8 cellular contexts compared by ENCODE assay signal in the genomic region with DNA sequence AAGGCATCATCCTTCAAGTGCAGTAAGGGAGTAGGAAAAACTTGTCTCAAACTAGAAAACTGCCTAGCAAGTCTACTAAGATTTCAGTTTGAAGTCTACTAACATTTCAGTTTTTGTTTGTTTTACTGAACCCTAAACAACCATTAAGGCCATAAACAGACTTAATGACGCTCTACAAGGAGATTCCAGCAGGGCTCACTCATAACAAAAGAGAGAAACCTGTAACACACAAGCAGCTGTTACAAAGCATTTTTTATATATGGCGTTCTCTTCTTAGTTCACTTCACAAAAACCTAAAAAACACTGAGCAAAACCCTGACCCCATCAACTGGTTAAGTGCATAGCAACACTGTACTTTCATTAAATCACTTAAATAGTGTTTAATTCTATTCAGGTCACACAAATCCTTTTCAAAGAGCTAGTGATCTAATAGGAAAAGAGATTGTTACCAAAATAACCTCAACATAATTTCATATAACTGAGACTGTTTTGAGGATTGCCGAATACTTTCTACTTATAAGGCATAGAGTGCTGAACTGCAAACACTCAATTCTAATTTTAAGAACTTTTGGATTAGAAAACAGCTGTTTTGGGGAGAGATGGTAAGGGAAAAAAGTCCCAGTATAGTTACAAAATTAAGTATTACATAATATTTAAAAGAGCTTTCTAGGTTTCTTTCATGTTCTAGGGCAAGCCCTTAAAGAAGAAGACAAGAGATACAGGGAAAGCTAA. TPM values are rescaled to one million over a fixed set of nuclear protein-coding genes. Genes with fewer than 3 reads are reported as not detected.
DNase-seq lines count a peak whose midpoint lies in the region; ATAC-seq, FAIRE-seq and TF ChIP-seq lines count a peak whose summit lies in the region.

No MANE protein-coding gene starts in this region.

- DNase-seq in NCI-H510A treated with DMSO at 0.1 percent for 48 hours (lab: John Stamatoyannopoulos, UW) (peak; percentile 18), NCI-H510A (lab: John Stamatoyannopoulos, UW) (no peak), Peyer's patch (no peak), endothelial cell of umbilical vein (ENCODE audit: low read depth, low spot score) (peak; percentile 52), HuH-7.5 (ENCODE audit: low spot score) (no peak), epidermal melanocyte (ENCODE audit: insufficient read length, low spot score) (no peak)

- TF ChIP-seq CTCF in Peyer's patch (IDR thresholded peaks at IDR 0.05) = no peak
- no peak for TF ChIP-seq CTCF in endothelial cell of umbilical vein (IDR thresholded peaks at IDR 0.05; ENCODE audit: extremely low read depth in 1 of 2, insufficient read depth in 1 of 2, low read depth in 1 of 2, low read length in 2 of 2)

- H3K9me1 ChIP-seq in endothelial cell of umbilical vein (replicated peaks; ENCODE audit: control insufficient read depth, extremely low read depth, insufficient read depth, low read length) = no peaks in the 10 kb centered on the region

- H4K20me1 ChIP-seq in endothelial cell of umbilical vein (replicated peaks; ENCODE audit: control insufficient read depth, extremely low read depth, insufficient read depth, low read length) = no peaks in the 10 kb centered on the region

- POLR2A ChIA-PET in endothelial cell of umbilical vein (lab: Charles Lee) = interaction anchor here (1.0 kb wide), 1 partner anchor 11 kb away, joined by 3 read pairs; no protein-coding TSS in a partner anchor

- ATAC-seq in GM21529 (IDR thresholded peaks at IDR 0.05; ENCODE audit: unreplicated experiment) = no peak

- H3K27ac ChIP-seq in Peyer's patch = peak overlapping the region; percentile 93 to 97 (median 95)
- peak overlapping the region; percentile 79 for H3K27ac ChIP-seq in endothelial cell of umbilical vein (ENCODE audit: insufficient read depth, low read depth, low read length)

- TF ChIP-seq POLR2A in Peyer's patch (IDR thresholded peaks at IDR 0.05) (no peak), endothelial cell of umbilical vein (IDR thresholded peaks at IDR 0.05; ENCODE audit: low read depth, low read length) (no peak)

- peak overlapping the region; percentile 80 for H3K4me2 ChIP-seq in endothelial cell of umbilical vein (ENCODE audit: insufficient read depth, low read length)

- dilution Hi-C loops in endothelial cell of umbilical vein (cut with MboI; ENCODE audit: extremely low pct_ligation_motif_present, low sequenced_read_pairs) = no loop called here

- BruUV-seq in endothelial cell of umbilical vein (replicated peaks; lab: Mats Ljungman, UMichigan) = no TSS peak

- H3K9me3 ChIP-seq in Peyer's patch = no peaks in the 10 kb centered on the region
- H3K9me3 ChIP-seq in endothelial cell of umbilical vein (replicated peaks; ENCODE audit: control insufficient read depth, insufficient read depth, low read length) = no peaks in the 10 kb centered on the region
- H3K9me3 ChIP-seq in neuron (ENCODE audit: low read length) = no peaks in the 10 kb centered on the region

- H3K27me3 ChIP-seq in Peyer's patch (no peaks in the 10 kb centered on the region), endothelial cell of umbilical vein (ENCODE audit: control insufficient read depth in 2 of 2, insufficient read depth in 2 of 2, low read length in 2 of 2) (no peaks in the 10 kb centered on the region), neuron (ENCODE audit: insufficient read depth, low read length) (no peaks in the 10 kb centered on the region)

- H3K4me3 ChIP-seq in Peyer's patch (peak overlapping the region in 3 of 4 donors; percentile 67 to 96 (median 73)), endothelial cell of umbilical vein (replicated peaks in 1 of 3; ENCODE audit: insufficient read depth in 1 of 3, low read depth in 1 of 3, low read length in 3 of 3) (peak overlapping the region; percentile 80 to 97 (median 91)), neuron (ENCODE audit: low read length) (peak overlapping the region; percentile 76)

- FAIRE-seq in endothelial cell of umbilical vein (lab: Jason Lieb, UNC) = peak; percentile 33

- intact Hi-C loops in endothelial cell of umbilical vein (cut with micrococcal nuclease) = loop anchor here (1.0 to 10.0 kb wide), 7 partner anchors 32 to 1028 kb away; a partner anchor contains a TSS

- peak overlapping the region; percentile 76 for H2AFZ ChIP-seq in endothelial cell of umbilical vein (ENCODE audit: low read depth, low read length)
- peak overlapping the region; percentile 66 for H2AFZ ChIP-seq in neuron (ENCODE audit: low read depth, low read length)

- peak overlapping the region; percentile 87 for H3K9ac ChIP-seq in endothelial cell of umbilical vein (replicated peaks; ENCODE audit: extremely low read depth, insufficient read depth, low read length)

- peaks cover 58% of the 10 kb centered on the region for H3K79me2 ChIP-seq in endothelial cell of umbilical vein (ENCODE audit: control insufficient read depth, insufficient read depth, low read length)

- CTCF ChIA-PET in endothelial cell of umbilical vein (lab: Charles Lee) = interaction anchor here (0.5 to 3.3 kb wide), 6 partner anchors 11 to 469 kb away, joined by 3 to 17 read pairs (median 4); no protein-coding TSS in a partner anchor

- H3K36me3 ChIP-seq in Peyer's patch (no peaks in the 10 kb centered on the region), endothelial cell of umbilical vein (ENCODE audit: control insufficient read depth in 2 of 2, extremely low read depth in 1 of 2, insufficient read depth in 2 of 2, low read length in 2 of 2) (no peaks in the 10 kb centered on the region), neuron (ENCODE audit: insufficient read depth, low read length) (no peaks in the 10 kb centered on the region)

- H3K4me1 ChIP-seq in Peyer's patch = peaks cover 0 to 14% (median 0%) of the 10 kb centered on the region in 4 donors
- H3K4me1 ChIP-seq in endothelial cell of umbilical vein (ENCODE audit: control insufficient read depth, extremely low read depth, insufficient read depth, low read length) = peaks cover 9% of the 10 kb centered on the region
- H3K4me1 ChIP-seq in neuron (ENCODE audit: insufficient read depth, low read length) = peaks cover 9% of the 10 kb centered on the region

TF ChIP-seq in endothelial cell of umbilical vein, 7 proteins besides CTCF, POLR2A, EP300 and RAD21:
- no peak for TF ChIP-seq FOS (IDR thresholded peaks at IDR 0.05; ENCODE audit: borderline replicate concordance, insufficient read depth, low read length)
- TF ChIP-seq POLR2AphosphoS5 (IDR thresholded peaks at IDR 0.05; ENCODE audit: insufficient read depth, low read depth, low read length) = no peak

RNA-seq across cellular contexts. Expression of a gene that starts 1.5 kb away (rescaled TPM):
- total RNA-seq in Peyer's patch (10 to 100 TPM; 13.2 to 53.1 (median 32.7) TPM), endothelial cell of umbilical vein (30.0 and 32.2 TPM in 2 replicates)
- polyA plus RNA-seq in endothelial cell of umbilical vein = 8.7 and 12.0 TPM in 2 replicates
- 10.3 and 11.9 TPM in 2 replicates for polyA plus RNA-seq in endothelial cell of umbilical vein (2011; cell fraction: cytosol; rRNA removed)
- polyA plus RNA-seq in endothelial cell of umbilical vein (2011; cell fraction: nucleus; rRNA removed) = 23.7 and 24.0 TPM in 2 replicates
- 15.6 and 17.8 TPM in 2 replicates for polyA plus RNA-seq in endothelial cell of umbilical vein (2012)
- 38.1 and 50.6 TPM in 2 replicates for polyA minus RNA-seq in endothelial cell of umbilical vein
- polyA minus RNA-seq in endothelial cell of umbilical vein (2011; cell fraction: cytosol; rRNA and poly(A)+ RNA removed) = 35.1 TPM
- polyA minus RNA-seq in endothelial cell of umbilical vein (2011; cell fraction: nucleus; rRNA and poly(A)+ RNA removed) = 35.3 and 37.4 TPM in 2 replicates

Comparison
In these comparisons a context has a peak if more than half of its experiments do, and no peak if none do; other contexts are left out.
1. DNase-seq: peak in NCI-H510A treated with DMSO at 0.1 percent for 48 hours (single experiment) and endothelial cell of umbilical vein (single experiment); none in NCI-H510A (single experiment), Peyer's patch (0 of 3), HuH-7.5 (single experiment) and epidermal melanocyte (single experiment).
2. Peak in every context shown above with its lines, with median percentiles within 50 percentile points of each other: H3K4me3 ChIP-seq.